20 cellular contexts compared by ENCODE assay signal in the genomic region with DNA sequence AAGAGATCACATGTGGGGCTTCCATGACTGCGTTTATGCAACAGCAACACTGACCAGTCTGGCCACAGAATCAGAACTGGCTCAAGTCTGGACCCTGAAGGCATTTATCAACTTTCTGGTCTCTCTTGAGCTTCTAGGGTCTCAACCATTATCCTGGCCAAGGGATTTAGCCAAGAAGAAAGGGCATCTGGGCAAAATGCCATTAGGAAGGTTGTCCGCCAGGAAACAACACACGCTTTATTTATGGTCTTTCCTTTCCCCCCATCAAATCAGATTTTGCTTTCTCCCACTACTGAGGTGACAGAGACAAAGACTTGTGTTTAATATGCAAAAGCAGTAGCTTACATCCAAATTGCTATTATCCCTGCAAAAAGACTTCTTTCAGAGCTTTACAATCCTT.
"Had no signal": no experiment of that assay in that cellular context is flagged by ENCODE, and none has a peak within 500 bp of the region (broad histone marks: within the 10 kb centered on the region; RNA-seq: fewer than 3 reads in every experiment).

No MANE protein-coding gene starts in this region.

- H3K4me2 ChIP-seq: smooth muscle cell had no signal

- H3K9me3 ChIP-seq: mucosa of descending colon, sigmoid colon, testis, vagina had no signal

- H3K4me1 ChIP-seq: sigmoid colon, testis, vagina had no signal

- ATAC-seq: esophagus mucosa; mucosa of descending colon; stimulated activated naive B cell treated with anti-CD40 and anti-IgM and Interleukin-4, amounts not matched to agents 10 μg/mL and 1 μg/mL and 100 μg/mL, for 72 hours; T-helper 17 cell had no signal

- H3K27me3 ChIP-seq: cardiac muscle cell, sigmoid colon, testis, vagina had no signal

- H3K4me3 ChIP-seq: cardiac muscle cell, mucosa of descending colon, sigmoid colon, smooth muscle cell, testis, vagina had no signal

- H3K27ac ChIP-seq: cardiac muscle cell, sigmoid colon, testis, vagina had no signal

- H3K36me3 ChIP-seq: cardiac muscle cell, sigmoid colon, vagina had no signal

- DNase-seq: activated CD4-positive, alpha-beta memory T cell treated with anti-CD3 and anti-CD28 coated beads, Interleukin-2, amount 10 ng/mL, durations not matched to agents 7 days and 5 days; activated CD4-positive, alpha-beta T cell treated with anti-CD3 and anti-CD28 coated beads for 48 hours; activated effector memory CD4-positive, alpha-beta T cell treated with anti-CD3 and anti-CD28 coated beads, Interleukin-2, amount 50 U/mL, for 16 hours; activated naive CD4-positive, alpha-beta T cell treated with anti-CD3 and anti-CD28 coated beads, Interleukin-2, amount 10 ng/mL, durations not matched to agents 7 days and 5 days; effector memory CD4-positive, alpha-beta T cell; foreskin melanocyte; mesenchymal stem cell; mucosa of descending colon; retina; sigmoid colon; stimulated activated CD4-positive, alpha-beta T cell treated with anti-CD3 and anti-CD28 coated beads, Interleukin-15, amount 100 ng/mL, for 24 hours; stimulated activated CD4-positive, alpha-beta T cell treated with anti-CD3 and anti-CD28 coated beads, Interleukin-2, amount 100 ng/mL, for 48 hours; stimulated activated CD8-positive, alpha-beta memory T cell treated with anti-CD3 and anti-CD28 coated beads, Interleukin-4, amount 100 ng/mL, for 48 hours; stimulated activated naive B cell treated with anti-CD40 and anti-IgM and Interleukin-4, amounts not matched to agents 10 μg/mL and 1 μg/mL and 100 μg/mL, for 72 hours; T-helper 17 cell; testis had no signal
